ENCODE assay signal across 10 cellular contexts in the genomic region with DNA sequence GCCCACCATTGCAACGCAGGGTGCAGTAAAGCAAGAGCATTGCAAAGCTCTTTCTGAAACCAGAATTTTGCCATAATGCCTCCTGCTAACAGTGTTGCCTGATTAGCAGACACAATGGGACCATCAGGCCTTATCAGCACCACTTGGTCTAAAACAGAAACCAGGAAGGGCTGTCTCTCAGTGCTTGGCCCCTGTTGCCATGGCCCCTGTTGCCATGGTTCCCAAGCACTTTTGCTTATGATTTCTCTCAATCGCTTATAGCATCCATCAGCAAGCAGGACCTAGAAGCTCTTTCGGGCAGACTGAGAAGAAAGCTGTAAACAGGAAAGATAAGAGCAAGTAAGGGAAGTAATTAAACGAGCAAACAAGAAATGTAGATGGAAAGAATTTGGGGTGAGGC. TPM values are rescaled to one million over a fixed set of nuclear protein-coding genes. Genes with fewer than 3 reads are reported as not detected.
DNase-seq lines count a peak whose midpoint lies in the region; ATAC-seq and TF ChIP-seq lines count a peak whose summit lies in the region.
"Had no signal": no experiment of that assay in that cellular context is flagged by ENCODE, and none has a peak within 500 bp of the region (broad histone marks: within the 10 kb centered on the region; RNA-seq: fewer than 3 reads in every experiment).

No MANE protein-coding gene starts in this region.

- peak; percentile 84 for ATAC-seq in activated CD8-positive, alpha-beta memory T cell treated with anti-CD3 and anti-CD28 coated beads, Interleukin-2, amount 10 ng/mL, durations not matched to agents 7 days and 5 days
- ATAC-seq in HG03135 (IDR thresholded peaks at IDR 0.05; ENCODE audit: unreplicated experiment) (peak; percentile 95), HG02642 (IDR thresholded peaks at IDR 0.05; ENCODE audit: poor library complexity, unreplicated experiment) (no peak)

- H3K9me3 Mint-ChIP-seq in activated CD8-positive, alpha-beta memory T cell treated with anti-CD3 and anti-CD28 coated beads, Interleukin-2, amount 10 ng/mL, durations not matched to agents 7 days and 5 days (ENCODE audit: low read depth): no peaks in the 10 kb centered on the region
- H3K9me3 Mint-ChIP-seq in T-helper 1 cell treated with Interleukin-12 subunit alpha and Interleukin-12 subunit beta and Interleukin-4 antibody, amounts not matched to agents 30 μg/mL and 1 μg/mL, for 36 hours: no peaks in the 10 kb centered on the region

- peaks cover 0 to 4% (median 0%) of the 10 kb centered on the region in 4 donors for H3K4me1 ChIP-seq in sigmoid colon

- 25 to 32% methylated on average over 4 of the region's 4 CpGs for WGBS in sigmoid colon, 2 donors

- no peak overlapping the region for H3K27ac Mint-ChIP-seq in activated CD8-positive, alpha-beta memory T cell treated with anti-CD3 and anti-CD28 coated beads, Interleukin-2, amount 10 ng/mL, durations not matched to agents 7 days and 5 days
- peak overlapping the region; percentile 5 for H3K27ac Mint-ChIP-seq in T-helper 1 cell treated with Interleukin-12 subunit alpha and Interleukin-12 subunit beta and Interleukin-4 antibody, amounts not matched to agents 30 μg/mL and 1 μg/mL, for 36 hours

- no peak overlapping the region for H3K4me3 ChIP-seq in sigmoid colon
- H3K4me3 ChIP-seq: SK-N-MC had no signal

- peaks cover 13% of the 10 kb centered on the region for H3K4me1 Mint-ChIP-seq in activated CD8-positive, alpha-beta memory T cell treated with anti-CD3 and anti-CD28 coated beads, Interleukin-2, amount 10 ng/mL, durations not matched to agents 7 days and 5 days
- peaks cover 11% of the 10 kb centered on the region for H3K4me1 Mint-ChIP-seq in T-helper 1 cell treated with Interleukin-12 subunit alpha and Interleukin-12 subunit beta and Interleukin-4 antibody, amounts not matched to agents 30 μg/mL and 1 μg/mL, for 36 hours (ENCODE audit: low read depth)

- no peak for TF ChIP-seq POLR2A in sigmoid colon (IDR thresholded peaks at IDR 0.05)

- no peak overlapping the region for H3K27ac ChIP-seq in sigmoid colon
- H3K27ac ChIP-seq: C4-2B, SK-N-MC had no signal

- intact Hi-C loops in sigmoid colon (cut with DNase I): no loop called here

- no peak overlapping the region for H3K4me3 Mint-ChIP-seq in activated CD8-positive, alpha-beta memory T cell treated with anti-CD3 and anti-CD28 coated beads, Interleukin-2, amount 10 ng/mL, durations not matched to agents 7 days and 5 days
- no peak overlapping the region for H3K4me3 Mint-ChIP-seq in T-helper 1 cell treated with Interleukin-12 subunit alpha and Interleukin-12 subunit beta and Interleukin-4 antibody, amounts not matched to agents 30 μg/mL and 1 μg/mL, for 36 hours

- H3K36me3 Mint-ChIP-seq in activated CD8-positive, alpha-beta memory T cell treated with anti-CD3 and anti-CD28 coated beads, Interleukin-2, amount 10 ng/mL, durations not matched to agents 7 days and 5 days: no peaks in the 10 kb centered on the region
- H3K36me3 Mint-ChIP-seq in T-helper 1 cell treated with Interleukin-12 subunit alpha and Interleukin-12 subunit beta and Interleukin-4 antibody, amounts not matched to agents 30 μg/mL and 1 μg/mL, for 36 hours (ENCODE audit: low read depth): peaks cover 3% of the 10 kb centered on the region

- H3K27me3 ChIP-seq in sigmoid colon: no peaks in the 10 kb centered on the region

- DNase-seq in activated CD8-positive, alpha-beta memory T cell treated with anti-CD3 and anti-CD28 coated beads, Interleukin-2, amount 10 ng/mL, durations not matched to agents 7 days and 5 days: peak; percentile 76
- DNase-seq in activated CD8-positive, alpha-beta memory T cell treated with anti-CD3 and anti-CD28 coated beads for 24 hours: no peak
- DNase-seq in dermis blood vessel endothelial cell (peak; percentile 89), sigmoid colon (no peak)
- DNase-seq in stimulated activated CD4-positive, alpha-beta T cell treated with anti-CD3 and anti-CD28 coated beads, Interleukin-1b, Interleukin-23, amount 100 ng/mL, for 4 hours (ENCODE audit: low read depth in 2 of 2): peak; percentile 12 to 21

- H3K36me3 ChIP-seq in sigmoid colon: no peaks in the 10 kb centered on the region

- CTCF ChIA-PET in activated CD8-positive, alpha-beta memory T cell treated with anti-CD3 and anti-CD28 coated beads, Interleukin-2, amount 10 ng/mL, durations not matched to agents 7 days and 5 days (lab: Charles Lee): interaction anchor here (1.5 kb wide), 1 partner anchor 32 kb away, joined by 6 read pairs; no protein-coding TSS in a partner anchor

- H3K9me3 ChIP-seq in sigmoid colon: no peaks in the 10 kb centered on the region

- H3K27me3 Mint-ChIP-seq in activated CD8-positive, alpha-beta memory T cell treated with anti-CD3 and anti-CD28 coated beads, Interleukin-2, amount 10 ng/mL, durations not matched to agents 7 days and 5 days: peaks cover 29% of the 10 kb centered on the region
- H3K27me3 Mint-ChIP-seq in T-helper 1 cell treated with Interleukin-12 subunit alpha and Interleukin-12 subunit beta and Interleukin-4 antibody, amounts not matched to agents 30 μg/mL and 1 μg/mL, for 36 hours (ENCODE audit: low read depth): peaks cover 57% of the 10 kb centered on the region

- no peak for TF ChIP-seq CTCF in sigmoid colon (IDR thresholded peaks at IDR 0.05)

- TF ChIP-seq EP300 in sigmoid colon (IDR thresholded peaks at IDR 0.05): no peak

RNA-seq across cellular contexts. Expression of a gene that starts 36.8 kb away (rescaled TPM):
- total RNA-seq in activated CD8-positive, alpha-beta memory T cell treated with anti-CD3 and anti-CD28 coated beads, Interleukin-2, amount 10 ng/mL, durations not matched to agents 7 days and 5 days: under 1 TPM; 0.14 to 0.20 TPM
- total RNA-seq in dermis blood vessel endothelial cell: 0.47 and 0.51 TPM in 2 replicates
- total RNA-seq in sigmoid colon: 1 to 10 TPM; 2.7 to 7.5 (median 4.8) TPM
- 1 to 10 TPM in 2 of 3 donors, under 1 TPM in 1; 0.46 to 1.8 (median 1.6) TPM for polyA plus RNA-seq in sigmoid colon

Comparison
In these comparisons a context has a peak if more than half of its experiments do, and no peak if none do; other contexts are left out.
1. DNase-seq: peak in activated CD8-positive, alpha-beta memory T cell treated with anti-CD3 and anti-CD28 coated beads, Interleukin-2, amount 10 ng/mL, durations not matched to agents 7 days and 5 days (single experiment), dermis blood vessel endothelial cell (single experiment) and stimulated activated CD4-positive, alpha-beta T cell treated with anti-CD3 and anti-CD28 coated beads, Interleukin-1b, Interleukin-23, amount 100 ng/mL, for 4 hours (2 of 2); none in activated CD8-positive, alpha-beta memory T cell treated with anti-CD3 and anti-CD28 coated beads for 24 hours (single experiment) and sigmoid colon (single experiment).